In the genomic region with DNA sequence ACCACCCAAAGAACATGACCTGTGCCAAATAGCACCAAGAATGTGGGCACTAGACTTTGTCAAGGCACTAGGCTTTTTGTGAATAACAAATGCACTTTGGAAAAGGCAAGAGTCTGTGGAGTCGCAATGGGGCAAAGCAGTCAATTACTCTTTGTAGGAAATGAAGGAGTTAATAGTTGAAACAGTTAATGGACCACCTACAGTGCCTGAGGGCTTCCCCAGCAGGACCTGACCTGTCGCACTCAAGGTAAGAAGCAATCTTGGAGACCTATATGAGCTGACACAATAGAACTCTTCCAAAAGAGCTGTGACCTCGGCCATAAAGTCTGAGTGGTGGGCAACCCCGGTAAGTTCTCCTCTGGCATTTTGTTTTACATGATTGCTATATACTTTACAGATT, we compare ENCODE assay signal across 27 cellular contexts. TPM values are rescaled to one million over a fixed set of nuclear protein-coding genes. Genes with fewer than 3 reads are reported as not detected.
"Had no signal": no experiment of that assay in that cellular context is flagged by ENCODE, and none has a peak within 500 bp of the region (broad histone marks: within the 10 kb centered on the region; RNA-seq: fewer than 3 reads in every experiment).

No MANE protein-coding gene starts in this region.

- H3K4me3 Mint-ChIP-seq: nephron; neural progenitor cell; stimulated activated effector memory CD8-positive, alpha-beta T cell treated with anti-CD3 and anti-CD28 coated beads, Interleukin-12 subunit alpha, Interleukin-12 subunit beta, amount 100 ng/mL, for 72 hours; stimulated activated naive B cell treated with anti-CD40 and anti-IgM and Interleukin-4, amounts not matched to agents 10 μg/mL and 1 μg/mL and 100 μg/mL, for 72 hours; stimulated activated naive CD8-positive, alpha-beta T cell treated with anti-CD3 and anti-CD28 coated beads, Interleukin-15, Interleukin-2, amounts not matched to agents 100 ng/mL and 50 ng/mL, for 24 hours had no signal

- H3K27ac Mint-ChIP-seq: neural progenitor cell; progenitor cell of endocrine pancreas; stimulated activated effector memory CD8-positive, alpha-beta T cell treated with anti-CD3 and anti-CD28 coated beads, Interleukin-12 subunit alpha, Interleukin-12 subunit beta, amount 100 ng/mL, for 72 hours; stimulated activated naive B cell treated with anti-CD40 and anti-IgM and Interleukin-4, amounts not matched to agents 10 μg/mL and 1 μg/mL and 100 μg/mL, for 72 hours; stimulated activated naive CD8-positive, alpha-beta T cell treated with anti-CD3 and anti-CD28 coated beads, Interleukin-15, Interleukin-2, amounts not matched to agents 100 ng/mL and 50 ng/mL, for 24 hours had no signal

- H3K27me3 Mint-ChIP-seq: progenitor cell of endocrine pancreas; stimulated activated naive B cell treated with anti-CD40 and anti-IgM and Interleukin-4, amounts not matched to agents 10 μg/mL and 1 μg/mL and 100 μg/mL, for 72 hours; stimulated activated naive CD8-positive, alpha-beta T cell treated with anti-CD3 and anti-CD28 coated beads, Interleukin-15, Interleukin-2, amounts not matched to agents 100 ng/mL and 50 ng/mL, for 24 hours had no signal

- H3K9me3 Mint-ChIP-seq: stimulated activated effector memory CD8-positive, alpha-beta T cell treated with anti-CD3 and anti-CD28 coated beads, Interleukin-12 subunit alpha, Interleukin-12 subunit beta, amount 100 ng/mL, for 72 hours; stimulated activated naive CD8-positive, alpha-beta T cell treated with anti-CD3 and anti-CD28 coated beads, Interleukin-15, Interleukin-2, amounts not matched to agents 100 ng/mL and 50 ng/mL, for 24 hours had no signal

- DNase-seq: occipital lobe; ovary; posterior cingulate gyrus; psoas muscle; right cardiac atrium; right lobe of liver; sigmoid colon; small intestine; stimulated activated CD4-positive, alpha-beta T cell treated with anti-CD3 and anti-CD28 coated beads, Interleukin-15, amount 100 ng/mL, for 24 hours; stimulated activated CD4-positive, alpha-beta T cell treated with anti-CD3 and anti-CD28 coated beads, Interleukin-2, amount 100 ng/mL, for 24 hours; stimulated activated CD4-positive, alpha-beta T cell treated with anti-CD3 and anti-CD28 coated beads, Interleukin-2, amount 100 ng/mL, for 48 hours; stimulated activated CD4-positive, alpha-beta T cell treated with anti-CD3 and anti-CD28 coated beads, Interleukin-4, amount 100 ng/mL, for 24 hours; stimulated activated naive B cell treated with anti-CD40 and anti-IgM and Interleukin-4, amounts not matched to agents 10 μg/mL and 1 μg/mL and 100 μg/mL, for 72 hours; stimulated activated naive CD4-positive, alpha-beta T cell treated with Interleukin-2 at 50 U/mL for 16 hours; stomach; thyroid gland; upper lobe of left lung had no signal

- H3K4me1 Mint-ChIP-seq: stimulated activated effector memory CD8-positive, alpha-beta T cell treated with anti-CD3 and anti-CD28 coated beads, Interleukin-12 subunit alpha, Interleukin-12 subunit beta, amount 100 ng/mL, for 72 hours; stimulated activated naive B cell treated with anti-CD40 and anti-IgM and Interleukin-4, amounts not matched to agents 10 μg/mL and 1 μg/mL and 100 μg/mL, for 72 hours had no signal

- H3K4me3 ChIP-seq: neural progenitor cell, ovary, psoas muscle, right lobe of liver, sigmoid colon, stomach, thoracic aorta, thyroid gland, tibial nerve, upper lobe of left lung, vagina had no signal

- H3K27ac ChIP-seq: neural progenitor cell, ovary, parathyroid adenoma, psoas muscle, right lobe of liver, sigmoid colon, stomach, thoracic aorta, thyroid gland, tibial nerve, upper lobe of left lung, vagina had no signal

- H3K27me3 ChIP-seq: neural progenitor cell, ovary, right lobe of liver, sigmoid colon, thyroid gland, upper lobe of left lung, vagina had no signal

- H3K9ac ChIP-seq: neural progenitor cell, parathyroid adenoma had no signal

- H3K4me1 ChIP-seq: parathyroid adenoma, psoas muscle, right lobe of liver, sigmoid colon, stomach, thyroid gland, tibial nerve, upper lobe of left lung, vagina had no signal

- H3K36me3 ChIP-seq: ovary, right lobe of liver, sigmoid colon, stomach, thoracic aorta, thyroid gland, tibial nerve, upper lobe of left lung, vagina had no signal

- H3K36me3 Mint-ChIP-seq: neural progenitor cell; stimulated activated effector memory CD8-positive, alpha-beta T cell treated with anti-CD3 and anti-CD28 coated beads, Interleukin-12 subunit alpha, Interleukin-12 subunit beta, amount 100 ng/mL, for 72 hours; stimulated activated naive B cell treated with anti-CD40 and anti-IgM and Interleukin-4, amounts not matched to agents 10 μg/mL and 1 μg/mL and 100 μg/mL, for 72 hours had no signal

- H3K9me3 ChIP-seq: ovary, right lobe of liver, sigmoid colon, thoracic aorta, thyroid gland, tibial nerve, upper lobe of left lung, vagina had no signal

RNA-seq across cellular contexts. Expression of gene CAPN6, which starts 49.2 kb away (rescaled TPM):
- total RNA-seq: osteoblast had no signal
